ENCODE assay signal across 1 cellular context in the genomic region with DNA sequence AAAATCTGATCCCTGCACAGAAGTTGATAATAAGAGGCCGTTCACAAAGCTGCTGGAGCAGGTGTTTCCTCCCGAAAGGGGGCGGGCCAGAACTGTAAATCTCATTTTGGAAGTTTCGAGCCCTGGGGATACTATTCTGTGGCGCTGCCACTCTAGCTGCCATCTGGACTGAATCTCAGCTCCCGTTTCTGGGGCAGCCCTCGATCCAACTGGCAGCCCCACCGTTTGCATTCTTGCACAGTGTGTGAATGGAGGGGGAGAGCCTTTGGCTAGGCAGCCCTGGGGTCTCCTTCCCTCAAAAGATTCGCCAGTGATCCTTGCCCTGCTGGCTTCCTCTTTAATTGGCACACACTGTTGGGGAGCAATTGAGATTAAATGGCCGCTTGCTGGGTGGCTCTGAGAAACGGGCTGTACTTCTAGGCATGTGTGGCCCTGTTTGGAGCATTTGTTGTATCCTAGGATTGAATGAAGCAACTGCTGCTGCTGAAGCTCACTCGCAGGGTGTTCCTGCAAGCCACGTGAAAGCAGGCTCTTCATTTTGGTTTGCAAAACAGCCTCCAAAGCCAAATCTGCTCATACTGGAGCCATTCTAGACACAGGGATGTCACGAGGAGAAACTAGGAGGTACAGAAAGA.
TF ChIP-seq lines count a peak whose summit lies in the region.

No MANE protein-coding gene starts in this region.

TF ChIP-seq in SK-N-SH, 30 proteins besides CTCF, POLR2A, EP300 and RAD21 (continued from another document):
- TF ChIP-seq, protein P1, sequence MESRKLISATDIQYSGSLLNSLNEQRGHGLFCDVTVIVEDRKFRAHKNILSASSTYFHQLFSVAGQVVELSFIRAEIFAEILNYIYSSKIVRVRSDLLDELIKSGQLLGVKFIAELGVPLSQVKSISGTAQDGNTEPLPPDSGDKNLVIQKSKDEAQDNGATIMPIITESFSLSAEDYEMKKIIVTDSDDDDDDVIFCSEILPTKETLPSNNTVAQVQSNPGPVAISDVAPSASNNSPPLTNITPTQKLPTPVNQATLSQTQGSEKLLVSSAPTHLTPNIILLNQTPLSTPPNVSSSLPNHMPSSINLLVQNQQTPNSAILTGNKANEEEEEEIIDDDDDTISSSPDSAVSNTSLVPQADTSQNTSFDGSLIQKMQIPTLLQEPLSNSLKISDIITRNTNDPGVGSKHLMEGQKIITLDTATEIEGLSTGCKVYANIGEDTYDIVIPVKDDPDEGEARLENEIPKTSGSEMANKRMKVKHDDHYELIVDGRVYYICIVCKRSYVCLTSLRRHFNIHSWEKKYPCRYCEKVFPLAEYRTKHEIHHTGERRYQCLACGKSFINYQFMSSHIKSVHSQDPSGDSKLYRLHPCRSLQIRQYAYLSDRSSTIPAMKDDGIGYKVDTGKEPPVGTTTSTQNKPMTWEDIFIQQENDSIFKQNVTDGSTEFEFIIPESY (IDR thresholded peaks at IDR 0.05; ENCODE audit: borderline replicate concordance, low read depth): no peak
- TF ChIP-seq YY1 (IDR thresholded peaks at IDR 0.05; ENCODE audit: low read depth): no peak
- TF ChIP-seq MEF2A (IDR thresholded peaks at IDR 0.05; ENCODE audit: borderline replicate concordance, low read depth): no peak
- no peak for TF ChIP-seq FOSL2 (IDR thresholded peaks at IDR 0.05; ENCODE audit: borderline replicate concordance, low read depth)
- no peak for TF ChIP-seq RCOR1 (IDR thresholded peaks at IDR 0.05; ENCODE audit: low read length)
- TF ChIP-seq MXI1 (IDR thresholded peaks at IDR 0.05; ENCODE audit: low read depth, low read length): no peak
- TF ChIP-seq TAF1 (IDR thresholded peaks at IDR 0.05; ENCODE audit: borderline replicate concordance, low read depth, low read length): no peak
- no peak for TF ChIP-seq MAX (IDR thresholded peaks at IDR 0.05; ENCODE audit: low read depth)
- TF ChIP-seq ELF1 (IDR thresholded peaks at IDR 0.05): no peak
- no peak for TF ChIP-seq RXRA (IDR thresholded peaks at IDR 0.05; ENCODE audit: borderline replicate concordance, low read depth)
